ENCODE assay signal across 17 cellular contexts in the genomic region with DNA sequence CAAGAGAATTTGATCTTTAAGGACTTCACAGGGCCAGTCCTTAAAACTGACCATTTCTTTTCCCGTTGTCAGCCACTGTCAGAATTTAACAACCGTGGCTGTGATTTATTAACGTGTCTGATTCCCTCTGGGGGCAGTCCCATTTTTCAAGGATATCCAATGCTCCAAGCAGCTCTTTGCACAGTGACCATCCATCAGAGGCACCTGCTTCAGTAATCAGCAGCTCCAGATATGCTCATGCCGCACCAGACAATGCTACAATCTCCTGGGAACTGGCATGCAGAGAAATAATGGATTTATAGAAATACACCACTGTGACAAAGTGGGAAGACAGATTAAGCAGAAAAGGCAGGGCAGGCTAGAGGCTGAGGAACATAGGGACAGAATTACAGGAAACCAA.
DNase-seq lines count a peak whose midpoint lies in the region; ATAC-seq and TF ChIP-seq lines count a peak whose summit lies in the region.
"Had no signal": no experiment of that assay in that cellular context is flagged by ENCODE, and none has a peak within 500 bp of the region (broad histone marks: within the 10 kb centered on the region; RNA-seq: fewer than 3 reads in every experiment).

No MANE protein-coding gene starts in this region.

- H3K27ac Mint-ChIP-seq in nephron, result peak overlapping the region; percentile 15 to 65 (median 41)
- no peak overlapping the region for H3K27ac Mint-ChIP-seq in endothelial cell (ENCODE audit: unreplicated experiment)

- H3K36me3 Mint-ChIP-seq in nephron (ENCODE audit: low read depth), result no peaks in the 10 kb centered on the region
- H3K36me3 Mint-ChIP-seq in endothelial cell (ENCODE audit: low read depth, unreplicated experiment), result no peaks in the 10 kb centered on the region

- H3K9me3 Mint-ChIP-seq in nephron (no peaks in the 10 kb centered on the region), endothelial cell (ENCODE audit: unreplicated experiment) (no peaks in the 10 kb centered on the region)

- in situ Hi-C loops in HAP-1 (cut with MboI; ENCODE audit: low sequenced_read_pairs), result no loop called here

- peak overlapping the region; percentile 80 for H3K27ac ChIP-seq in cardiac muscle cell
- H3K27ac ChIP-seq: C4-2B, PC-9 had no signal

- peaks cover 48% of the 10 kb centered on the region for H3K4me1 Mint-ChIP-seq in nephron
- no peaks in the 10 kb centered on the region for H3K4me1 Mint-ChIP-seq in endothelial cell (ENCODE audit: unreplicated experiment)

- no peaks in the 10 kb centered on the region for H3K27me3 ChIP-seq in HAP-1 (ENCODE audit: low read depth)
- no peaks in the 10 kb centered on the region for H3K27me3 ChIP-seq in cardiac muscle cell
- H3K27me3 ChIP-seq in MG63, result no peaks in the 10 kb centered on the region

- H3K9me3 ChIP-seq in HAP-1 (no peaks in the 10 kb centered on the region), cardiac muscle cell (ENCODE audit: low read depth) (no peaks in the 10 kb centered on the region), MG63 (no peaks in the 10 kb centered on the region)

- H3K4me3 Mint-ChIP-seq in nephron (no peak overlapping the region), endothelial cell (ENCODE audit: unreplicated experiment) (no peak overlapping the region)

- peaks cover 28% of the 10 kb centered on the region for H3K4me1 ChIP-seq in HAP-1
- peaks cover 21% of the 10 kb centered on the region for H3K4me1 ChIP-seq in cardiac muscle cell (ENCODE audit: low read depth)

- TF ChIP-seq CTCF in cardiac muscle cell (IDR thresholded peaks at IDR 0.05; ENCODE audit: low read depth, low read length), result no peak
- no peak for TF ChIP-seq CTCF in nephron (IDR thresholded peaks at IDR 0.05; ENCODE audit: unreplicated experiment in 3 of 3)
- no peak for TF ChIP-seq CTCF in endothelial cell (IDR thresholded peaks at IDR 0.05; ENCODE audit: unreplicated experiment)

- H3K27me3 Mint-ChIP-seq in nephron (ENCODE audit: low read depth) (no peaks in the 10 kb centered on the region), endothelial cell (ENCODE audit: unreplicated experiment) (no peaks in the 10 kb centered on the region)

- no peak for ATAC-seq in HG03139 (IDR thresholded peaks at IDR 0.05; ENCODE audit: unreplicated experiment)
- ATAC-seq: HepG2 had no signal

- DNase-seq in HAP-1 (ENCODE audit: low spot score in 2 of 2) (peak; percentile 51 to 57), NCI-H2227 treated with DMSO at 0.1 percent for 48 hours (lab: John Stamatoyannopoulos, UW) (peak; percentile 35), cardiac muscle cell (ENCODE audit: low read depth in 1 of 2, low spot score in 1 of 2) (peak in 1 of 2 donors; percentile 76), ureter (ENCODE audit: low spot score) (no peak), MG63 (no peak), endothelial cell (ENCODE audit: low spot score) (no peak)
- DNase-seq: DMS 273 treated with DMSO at 0.1 percent for 48 hours, KG1, NCI-H1092, NCI-H1694 treated with DMSO at 0.1 percent for 48 hours, NCI-H446 treated with DMSO at 0.1 percent for 48 hours, NCI-H774, PC-9 had no signal

- H3K36me3 ChIP-seq in HAP-1 (replicated peaks), result no peaks in the 10 kb centered on the region
- no peaks in the 10 kb centered on the region for H3K36me3 ChIP-seq in cardiac muscle cell
- no peaks in the 10 kb centered on the region for H3K36me3 ChIP-seq in MG63

- H3K4me3 ChIP-seq in HAP-1 (no peak overlapping the region), cardiac muscle cell (no peak overlapping the region), MG63 (no peak overlapping the region)
- H3K4me3 ChIP-seq: PC-9 had no signal

Comparison
In these comparisons a context has a peak if more than half of its experiments do, and no peak if none do; other contexts are left out.
1. DNase-seq: peak in HAP-1 (2 of 2) and NCI-H2227 treated with DMSO at 0.1 percent for 48 hours (single experiment); none in ureter (single experiment), MG63 (single experiment) and endothelial cell (single experiment).